ENCODE assay signal across 4 cellular contexts in genomic region chr10:121355161-121355560, GRCh38.
"Had no signal": no experiment of that assay in that cellular context is flagged by ENCODE, and none has a peak within 500 bp of the region (broad histone marks: within the 10 kb centered on the region; RNA-seq: fewer than 3 reads in every experiment).

No MANE protein-coding gene starts in this region.

- H3K4me2 ChIP-seq: GM23338 had no signal

- H2AFZ ChIP-seq: GM23338 had no signal

- H3K9me3 ChIP-seq: HAP-1 had no signal

- H3K4me3 ChIP-seq: GM23338, HAP-1 had no signal

- H3K27ac ChIP-seq: HL-60 had no signal

- DNase-seq: H7 had no signal

- H3K4me1 ChIP-seq: HAP-1 had no signal

- H3K36me3 ChIP-seq: HAP-1 had no signal
